1 cellular context compared by ENCODE assay signal in genomic region chr17:17346428-17347233, GRCh38.
TF ChIP-seq lines count a peak whose summit lies in the region.

No MANE protein-coding gene starts in this region.

TF ChIP-seq in HepG2, 621 proteins besides CTCF, POLR2A, EP300 and RAD21 (continued from another document):
- TF ChIP-seq, protein P1, sequence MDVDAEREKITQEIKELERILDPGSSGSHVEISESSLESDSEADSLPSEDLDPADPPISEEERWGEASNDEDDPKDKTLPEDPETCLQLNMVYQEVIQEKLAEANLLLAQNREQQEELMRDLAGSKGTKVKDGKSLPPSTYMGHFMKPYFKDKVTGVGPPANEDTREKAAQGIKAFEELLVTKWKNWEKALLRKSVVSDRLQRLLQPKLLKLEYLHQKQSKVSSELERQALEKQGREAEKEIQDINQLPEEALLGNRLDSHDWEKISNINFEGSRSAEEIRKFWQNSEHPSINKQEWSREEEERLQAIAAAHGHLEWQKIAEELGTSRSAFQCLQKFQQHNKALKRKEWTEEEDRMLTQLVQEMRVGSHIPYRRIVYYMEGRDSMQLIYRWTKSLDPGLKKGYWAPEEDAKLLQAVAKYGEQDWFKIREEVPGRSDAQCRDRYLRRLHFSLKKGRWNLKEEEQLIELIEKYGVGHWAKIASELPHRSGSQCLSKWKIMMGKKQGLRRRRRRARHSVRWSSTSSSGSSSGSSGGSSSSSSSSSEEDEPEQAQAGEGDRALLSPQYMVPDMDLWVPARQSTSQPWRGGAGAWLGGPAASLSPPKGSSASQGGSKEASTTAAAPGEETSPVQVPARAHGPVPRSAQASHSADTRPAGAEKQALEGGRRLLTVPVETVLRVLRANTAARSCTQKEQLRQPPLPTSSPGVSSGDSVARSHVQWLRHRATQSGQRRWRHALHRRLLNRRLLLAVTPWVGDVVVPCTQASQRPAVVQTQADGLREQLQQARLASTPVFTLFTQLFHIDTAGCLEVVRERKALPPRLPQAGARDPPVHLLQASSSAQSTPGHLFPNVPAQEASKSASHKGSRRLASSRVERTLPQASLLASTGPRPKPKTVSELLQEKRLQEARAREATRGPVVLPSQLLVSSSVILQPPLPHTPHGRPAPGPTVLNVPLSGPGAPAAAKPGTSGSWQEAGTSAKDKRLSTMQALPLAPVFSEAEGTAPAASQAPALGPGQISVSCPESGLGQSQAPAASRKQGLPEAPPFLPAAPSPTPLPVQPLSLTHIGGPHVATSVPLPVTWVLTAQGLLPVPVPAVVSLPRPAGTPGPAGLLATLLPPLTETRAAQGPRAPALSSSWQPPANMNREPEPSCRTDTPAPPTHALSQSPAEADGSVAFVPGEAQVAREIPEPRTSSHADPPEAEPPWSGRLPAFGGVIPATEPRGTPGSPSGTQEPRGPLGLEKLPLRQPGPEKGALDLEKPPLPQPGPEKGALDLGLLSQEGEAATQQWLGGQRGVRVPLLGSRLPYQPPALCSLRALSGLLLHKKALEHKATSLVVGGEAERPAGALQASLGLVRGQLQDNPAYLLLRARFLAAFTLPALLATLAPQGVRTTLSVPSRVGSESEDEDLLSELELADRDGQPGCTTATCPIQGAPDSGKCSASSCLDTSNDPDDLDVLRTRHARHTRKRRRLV (CRISPR knock-in tag; IDR thresholded peaks at IDR 0.05), result no peak
- no peak for TF ChIP-seq ARHGAP35 (CRISPR knock-in tag; IDR thresholded peaks at IDR 0.05; ENCODE audit: borderline replicate concordance)
- no peak for TF ChIP-seq SP5 (CRISPR knock-in tag; IDR thresholded peaks at IDR 0.05; ENCODE audit: borderline replicate concordance, low read depth)
- TF ChIP-seq NR0B2 (CRISPR knock-in tag; IDR thresholded peaks at IDR 0.05), result no peak
- TF ChIP-seq ZKSCAN1 (IDR thresholded peaks at IDR 0.05; ENCODE audit: low read length), result no peak
TF ChIP-seq in HepG2: peak in this region for 14.
